ENCODE assay signal across 19 cellular contexts in the genomic region with DNA sequence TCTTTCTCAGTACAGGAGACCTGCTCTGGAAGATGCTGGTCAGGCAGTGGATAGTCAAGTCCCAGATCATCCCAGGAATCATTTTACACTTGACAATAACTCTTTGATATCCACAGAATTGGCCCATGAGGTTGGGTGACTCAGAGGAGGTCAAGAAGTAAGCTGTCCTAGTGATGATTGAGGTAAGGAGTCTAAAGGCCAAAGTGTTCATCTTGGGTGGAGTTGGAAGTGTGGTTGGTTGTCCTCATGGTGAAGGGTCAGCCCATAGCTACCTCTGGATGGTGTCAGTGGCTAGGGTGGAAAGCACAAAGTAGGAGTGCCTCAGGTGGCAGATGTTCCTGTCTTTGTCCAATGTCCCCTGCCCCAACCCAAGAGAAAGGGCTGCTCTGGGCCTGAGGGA.
"Had no signal": no experiment of that assay in that cellular context is flagged by ENCODE, and none has a peak within 500 bp of the region (broad histone marks: within the 10 kb centered on the region; RNA-seq: fewer than 3 reads in every experiment).

No MANE protein-coding gene starts in this region.

- H3K27me3 ChIP-seq: stomach had no signal

- H3K27ac ChIP-seq: gastroesophageal sphincter, left ventricle myocardium inferior, lower lobe of right lung, psoas muscle, stomach, thoracic aorta had no signal

- ATAC-seq: gastroesophageal sphincter, lower lobe of right lung, psoas muscle, sciatic nerve had no signal

- H3K4me1 ChIP-seq: gastroesophageal sphincter, psoas muscle had no signal

- H3K4me3 ChIP-seq: gastroesophageal sphincter, left ventricle myocardium inferior, lower lobe of right lung, psoas muscle, stomach, thoracic aorta had no signal

- DNase-seq: effector memory CD4-positive, alpha-beta T cell; glutamatergic neuron; immature natural killer cell; left ventricle myocardium inferior; lower lobe of right lung; mesenchymal stem cell; midbrain; naive B cell; psoas muscle; retina; stimulated activated CD4-positive, alpha-beta T cell treated with anti-CD3 and anti-CD28 coated beads, Interleukin-2, amount 100 ng/mL, for 24 hours; stimulated activated CD4-positive, alpha-beta T cell treated with anti-CD3 and anti-CD28 coated beads, Interleukin-4, amount 100 ng/mL, for 4 hours; stimulated activated naive CD4-positive, alpha-beta T cell; stomach; substantia nigra; trophoblast cell had no signal

- H3K9me3 ChIP-seq: gastroesophageal sphincter, left ventricle myocardium inferior, lower lobe of right lung, psoas muscle, stomach, thoracic aorta had no signal

- H3K36me3 ChIP-seq: gastroesophageal sphincter, left ventricle myocardium inferior, lower lobe of right lung, stomach, thoracic aorta had no signal
